ENCODE assay signal across 7 cellular contexts in the genomic region with DNA sequence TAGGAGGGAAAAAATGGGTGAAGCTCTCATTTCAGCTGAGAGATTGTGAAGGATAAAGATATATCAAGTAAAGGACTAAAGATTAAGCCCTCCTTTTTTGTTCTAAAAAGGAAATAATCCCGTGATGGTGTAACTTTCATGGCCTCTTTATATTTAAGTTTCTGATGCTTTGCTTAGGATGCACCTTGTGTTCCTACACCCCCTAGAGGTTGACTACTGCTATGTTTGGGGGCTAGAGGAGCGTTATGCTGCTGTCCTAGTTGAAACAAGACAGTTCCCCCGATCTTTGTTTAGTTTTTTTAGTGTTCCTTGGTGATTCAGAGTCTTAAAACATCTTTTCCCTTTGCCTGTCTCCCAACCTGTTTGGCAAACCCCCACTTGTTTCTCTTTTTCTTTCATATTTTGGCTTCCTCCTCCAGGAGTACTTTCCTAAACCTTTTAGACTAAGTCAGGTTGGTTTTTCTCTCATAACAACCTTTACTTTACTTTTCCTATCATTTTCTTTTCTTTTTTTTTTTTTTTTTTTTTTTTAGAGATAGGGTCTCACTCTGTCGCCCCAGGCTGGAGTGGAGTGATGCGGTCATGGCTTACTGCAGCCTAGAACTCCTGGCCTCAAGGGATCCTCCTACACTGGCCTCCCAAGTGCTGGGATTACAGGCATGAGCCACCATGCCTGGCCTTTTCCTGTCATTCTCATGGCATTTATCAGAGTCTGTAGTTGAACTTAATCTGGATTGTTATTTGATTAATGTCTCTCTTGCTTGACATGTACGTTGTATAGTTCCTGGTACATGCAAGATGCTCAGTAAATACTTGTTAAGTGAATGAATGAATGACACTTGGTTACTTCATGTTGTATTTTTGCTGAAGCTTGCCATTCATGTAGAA. TPM values are rescaled to one million over a fixed set of nuclear protein-coding genes. Genes with fewer than 3 reads are reported as not detected.
DNase-seq lines count a peak whose midpoint lies in the region; ATAC-seq and TF ChIP-seq lines count a peak whose summit lies in the region.

No MANE protein-coding gene starts in this region.

- CTCF ChIA-PET in activated CD4-positive, alpha-beta memory T cell treated with anti-CD3 and anti-CD28 coated beads, Interleukin-2, amount 10 ng/mL, durations not matched to agents 7 days and 5 days (lab: Charles Lee) = interaction anchor here (0.6 to 1.5 kb wide), 17 partner anchors 13 to 257 kb away, joined by 3 to 8 read pairs (median 4); a partner anchor contains a TSS

- H3K4me1 ChIP-seq in DOHH2 (ENCODE audit: control insufficient read depth, low read length) = peaks cover 30% of the 10 kb centered on the region

- H4K20me1 ChIP-seq in DOHH2 (ENCODE audit: control insufficient read depth, insufficient read depth, low read depth, low read length) = peaks cover 43% of the 10 kb centered on the region

- peaks cover 84% of the 10 kb centered on the region for H3K79me2 ChIP-seq in DOHH2 (ENCODE audit: control insufficient read depth, low read length)

- no peaks in the 10 kb centered on the region for H3K9me2 ChIP-seq in DOHH2 (replicated peaks; ENCODE audit: control insufficient read depth, low read length)

- no peaks in the 10 kb centered on the region for H3K9me3 Mint-ChIP-seq in activated CD4-positive, alpha-beta memory T cell treated with anti-CD3 and anti-CD28 coated beads, Interleukin-2, amount 10 ng/mL, durations not matched to agents 7 days and 5 days

- H3K27me3 Mint-ChIP-seq in activated CD4-positive, alpha-beta memory T cell treated with anti-CD3 and anti-CD28 coated beads, Interleukin-2, amount 10 ng/mL, durations not matched to agents 7 days and 5 days = no peaks in the 10 kb centered on the region

- peak; percentile 21 for DNase-seq in NCI-H345 treated with DMSO at 0.1 percent for 48 hours (lab: John Stamatoyannopoulos, UW; ENCODE audit: unreplicated experiment)
- peak; percentile 53 for DNase-seq in activated CD4-positive, alpha-beta memory T cell treated with anti-CD3 and anti-CD28 coated beads, Interleukin-2, amount 10 ng/mL, durations not matched to agents 7 days and 5 days
- DNase-seq in fibroblast of villous mesenchyme (ENCODE audit: low read depth) = peak; percentile 79
- DNase-seq in retinal pigment epithelial cell (ENCODE audit: low read depth) = no peak
- DNase-seq in left lobe of liver (ENCODE audit: low spot score) = no peak

- POLR2A ChIA-PET in activated CD4-positive, alpha-beta memory T cell treated with anti-CD3 and anti-CD28 coated beads, Interleukin-2, amount 10 ng/mL, durations not matched to agents 7 days and 5 days (lab: Charles Lee) = interaction anchor here (0.7 to 1.6 kb wide), 8 partner anchors 9 to 81 kb away, joined by 3 to 7 read pairs (median 4); a partner anchor contains a TSS

- peak overlapping the region; percentile 55 for H3K27ac Mint-ChIP-seq in activated CD4-positive, alpha-beta memory T cell treated with anti-CD3 and anti-CD28 coated beads, Interleukin-2, amount 10 ng/mL, durations not matched to agents 7 days and 5 days

- peaks cover 35% of the 10 kb centered on the region for H3K4me1 Mint-ChIP-seq in activated CD4-positive, alpha-beta memory T cell treated with anti-CD3 and anti-CD28 coated beads, Interleukin-2, amount 10 ng/mL, durations not matched to agents 7 days and 5 days

- H3K27ac ChIP-seq in DOHH2 (ENCODE audit: low read depth, low read length) = peak overlapping the region; percentile 1; the same call in 1 of the 2 replicates

- H3K4me2 ChIP-seq in DOHH2 (ENCODE audit: low read length) = peak overlapping the region; percentile 83

- no peaks in the 10 kb centered on the region for H3K9me3 ChIP-seq in DOHH2 (ENCODE audit: control insufficient read depth, insufficient read depth, low read length)

- H3F3A ChIP-seq in DOHH2 (ENCODE audit: control insufficient read depth, insufficient read depth) = peaks cover 14% of the 10 kb centered on the region

- peaks cover 45% of the 10 kb centered on the region for H3K36me3 Mint-ChIP-seq in activated CD4-positive, alpha-beta memory T cell treated with anti-CD3 and anti-CD28 coated beads, Interleukin-2, amount 10 ng/mL, durations not matched to agents 7 days and 5 days (ENCODE audit: low read depth)

- no peaks in the 10 kb centered on the region for H3K27me3 ChIP-seq in DOHH2 (ENCODE audit: control insufficient read depth, low read length)

- H3K36me3 ChIP-seq in DOHH2 (ENCODE audit: control insufficient read depth, low read length) = peaks cover 82% of the 10 kb centered on the region

- H3K4me3 ChIP-seq in DOHH2 (ENCODE audit: low read length) (peak overlapping the region; percentile 92), fibroblast of villous mesenchyme (ENCODE audit: low read depth, low read length) (no peak overlapping the region), retinal pigment epithelial cell (ENCODE audit: low read length) (no peak overlapping the region)

- ATAC-seq in GM21786 (IDR thresholded peaks at IDR 0.05; ENCODE audit: unreplicated experiment) = peak; percentile 50
- ATAC-seq in left lobe of liver = no peak

- TF ChIP-seq CTCF in DOHH2 (IDR thresholded peaks at IDR 0.05; ENCODE audit: low read depth, low read length, poor library complexity, severe bottlenecking) = peak; percentile 84
- peak; percentile 88 for TF ChIP-seq CTCF in fibroblast of villous mesenchyme (IDR thresholded peaks at IDR 0.05; ENCODE audit: insufficient read depth, low read depth, low read length)
- TF ChIP-seq CTCF in retinal pigment epithelial cell (conservative IDR thresholded peaks at IDR 0.05; ENCODE audit: low read depth, low read length) = peak; percentile 81

- H3K4me3 Mint-ChIP-seq in activated CD4-positive, alpha-beta memory T cell treated with anti-CD3 and anti-CD28 coated beads, Interleukin-2, amount 10 ng/mL, durations not matched to agents 7 days and 5 days = peak overlapping the region; percentile 97

RNA-seq across cellular contexts. Expression of a gene that starts 2.8 kb away (rescaled TPM):
- 100 to 1,000 TPM; 109 to 122 TPM for total RNA-seq in activated CD4-positive, alpha-beta memory T cell treated with anti-CD3 and anti-CD28 coated beads, Interleukin-2, amount 10 ng/mL, durations not matched to agents 7 days and 5 days
- 108 and 121 TPM in 2 replicates for total RNA-seq in fibroblast of villous mesenchyme
- total RNA-seq in left lobe of liver = 18.1 TPM

RNA-seq across cellular contexts. Expression of a gene that starts 26.8 kb away (rescaled TPM):
- 1 to 10 TPM; 8.0 to 9.7 TPM for total RNA-seq in activated CD4-positive, alpha-beta memory T cell treated with anti-CD3 and anti-CD28 coated beads, Interleukin-2, amount 10 ng/mL, durations not matched to agents 7 days and 5 days
- 11.7 and 11.9 TPM in 2 replicates for total RNA-seq in fibroblast of villous mesenchyme
- total RNA-seq in left lobe of liver = 3.3 TPM

RNA-seq across cellular contexts. Expression of a gene that starts 50.6 kb away (rescaled TPM):
- total RNA-seq in activated CD4-positive, alpha-beta memory T cell treated with anti-CD3 and anti-CD28 coated beads, Interleukin-2, amount 10 ng/mL, durations not matched to agents 7 days and 5 days = under 1 TPM; 0.55 to 0.85 TPM
- total RNA-seq in fibroblast of villous mesenchyme = 28.0 and 40.6 TPM in 2 replicates
- total RNA-seq in left lobe of liver = 1.4 TPM

Comparison
In these comparisons a context has a peak if more than half of its experiments do, and no peak if none do; other contexts are left out.
1. DNase-seq: peak in NCI-H345 treated with DMSO at 0.1 percent for 48 hours (single experiment), activated CD4-positive, alpha-beta memory T cell treated with anti-CD3 and anti-CD28 coated beads, Interleukin-2, amount 10 ng/mL, durations not matched to agents 7 days and 5 days (single experiment) and fibroblast of villous mesenchyme (single experiment); none in retinal pigment epithelial cell (single experiment) and left lobe of liver (single experiment).
2. RNA of a gene that starts 50.6 kb away (total RNA-seq): 28.0 to 40.6 TPM in fibroblast of villous mesenchyme; 1.4 TPM in left lobe of liver (single experiment) and 0.55 to 0.85 TPM in activated CD4-positive, alpha-beta memory T cell treated with anti-CD3 and anti-CD28 coated beads, Interleukin-2, amount 10 ng/mL, durations not matched to agents 7 days and 5 days; every median in the first group is over 10 times any median in the second.
3. Peak in every context shown above with its lines, with median percentiles within 50 percentile points of each other: CTCF ChIP-seq.